In the genomic region with DNA sequence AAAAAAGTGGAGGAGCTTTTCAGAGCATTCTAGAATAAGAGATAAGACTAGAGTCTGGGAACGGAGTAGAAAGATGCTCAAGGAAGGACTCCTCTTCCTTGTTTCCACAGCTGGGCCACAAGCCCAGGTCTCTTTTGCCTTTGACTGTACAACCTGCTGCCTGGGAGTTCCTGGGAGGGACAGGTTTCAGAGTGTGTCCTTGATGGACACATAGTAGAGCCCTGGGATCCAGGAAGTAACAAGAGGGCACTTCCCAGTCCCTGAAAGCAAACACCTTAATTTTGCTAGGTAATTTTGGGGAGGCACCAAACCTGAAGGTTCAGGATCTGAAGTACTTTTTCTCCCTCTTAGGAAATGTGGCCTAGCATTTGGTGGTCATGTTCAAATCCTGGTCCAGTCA, we compare ENCODE assay signal across 19 cellular contexts.
"Had no signal": no experiment of that assay in that cellular context is flagged by ENCODE, and none has a peak within 500 bp of the region (broad histone marks: within the 10 kb centered on the region; RNA-seq: fewer than 3 reads in every experiment).

No MANE protein-coding gene starts in this region.

- H3K4me3 Mint-ChIP-seq: activated naive CD4-positive, alpha-beta T cell treated with anti-CD3 and anti-CD28 coated beads, Interleukin-2, amount 10 ng/mL, durations not matched to agents 7 days and 5 days; immature natural killer cell; mesothelial cell of epicardium; naive thymus-derived CD8-positive, alpha-beta T cell had no signal

- H3K4me3 ChIP-seq: body of pancreas, cardiac muscle cell, transverse colon had no signal

- H3K36me3 ChIP-seq: cardiac muscle cell, transverse colon, WERI-Rb-1 had no signal

- H3K27me3 ChIP-seq: body of pancreas, cardiac muscle cell, transverse colon had no signal

- H3K27ac Mint-ChIP-seq: activated naive CD4-positive, alpha-beta T cell treated with anti-CD3 and anti-CD28 coated beads, Interleukin-2, amount 10 ng/mL, durations not matched to agents 7 days and 5 days had no signal

- H3K27me3 Mint-ChIP-seq: activated naive CD4-positive, alpha-beta T cell treated with anti-CD3 and anti-CD28 coated beads, Interleukin-2, amount 10 ng/mL, durations not matched to agents 7 days and 5 days; naive thymus-derived CD8-positive, alpha-beta T cell had no signal

- H3K36me3 Mint-ChIP-seq: mesothelial cell of epicardium had no signal

- H3K4me1 ChIP-seq: parathyroid adenoma had no signal

- DNase-seq: activated CD4-positive, CD25-positive, alpha-beta regulatory T cell treated with anti-CD3 and anti-CD28 coated beads, Interleukin-2, amount 50 U/mL, for 72 hours; activated effector memory CD4-positive, alpha-beta T cell treated with anti-CD3 and anti-CD28 coated beads, Interleukin-2, amount 50 U/mL, for 16 hours; activated naive CD4-positive, alpha-beta T cell treated with anti-CD3 and anti-CD28 coated beads, Interleukin-2, amount 10 ng/mL, durations not matched to agents 7 days and 5 days; anterior cingulate cortex; dermis blood vessel endothelial cell; effector CD8-positive, alpha-beta T cell; foreskin melanocyte; immature natural killer cell; naive thymus-derived CD8-positive, alpha-beta T cell; right cardiac atrium; SK-N-SH; stimulated activated CD4-positive, alpha-beta T cell treated with anti-CD3 and anti-CD28 coated beads, Interleukin-12 subunit alpha, Interleukin-12 subunit beta, amount 100 ng/mL, for 4 hours; transverse colon; WERI-Rb-1 had no signal

- H3K27ac ChIP-seq: body of pancreas, cardiac muscle cell, parathyroid adenoma, transverse colon, WERI-Rb-1 had no signal

- ATAC-seq: left lobe of liver; naive thymus-derived CD8-positive, alpha-beta T cell; right cardiac atrium had no signal

- H3K9me3 Mint-ChIP-seq: activated naive CD4-positive, alpha-beta T cell treated with anti-CD3 and anti-CD28 coated beads, Interleukin-2, amount 10 ng/mL, durations not matched to agents 7 days and 5 days; immature natural killer cell; mesothelial cell of epicardium; naive thymus-derived CD8-positive, alpha-beta T cell had no signal

- H3K9me3 ChIP-seq: body of pancreas, SK-N-SH, transverse colon had no signal
